In genomic region chr3:8641472-8641871, GRCh38 we compare ENCODE assay signal across 28 cellular contexts. TPM values are rescaled to one million over a fixed set of nuclear protein-coding genes. Genes with fewer than 3 reads are reported as not detected.
"Had no signal": no experiment of that assay in that cellular context is flagged by ENCODE, and none has a peak within 500 bp of the region (broad histone marks: within the 10 kb centered on the region; RNA-seq: fewer than 3 reads in every experiment).

No MANE protein-coding gene starts in this region.

- H3K36me3 Mint-ChIP-seq: activated naive CD4-positive, alpha-beta T cell treated with anti-CD3 and anti-CD28 coated beads, Interleukin-2, amount 50 U/mL, for 24 hours; activated naive CD8-positive, alpha-beta T cell treated with anti-CD3 and anti-CD28 coated beads, Interleukin-2, amount 10 ng/mL, durations not matched to agents 7 days and 5 days had no signal

- H3K4me1 Mint-ChIP-seq: activated CD4-positive, alpha-beta T cell treated with anti-CD3 and anti-CD28 coated beads for 36 hours; activated CD4-positive, alpha-beta T cell treated with anti-CD3 and anti-CD28 coated beads, Interleukin-2, amount 10 ng/mL, durations not matched to agents 7 days and 5 days; activated naive CD4-positive, alpha-beta T cell treated with anti-CD3 and anti-CD28 coated beads, Interleukin-2, amount 50 U/mL, for 24 hours; activated naive CD8-positive, alpha-beta T cell treated with anti-CD3 and anti-CD28 coated beads, Interleukin-2, amount 10 ng/mL, durations not matched to agents 7 days and 5 days had no signal

- H3K4me3 ChIP-seq: ascending aorta, cardiac muscle cell, SJCRH30, SK-N-MC had no signal

- H3K27me3 Mint-ChIP-seq: activated T-cell treated with anti-CD3 and anti-CD28 coated beads, Interleukin-2, amount 50 U/mL, for 24 hours had no signal

- H3K9me3 ChIP-seq: ascending aorta, SJCRH30 had no signal

- DNase-seq: activated CD4-positive, alpha-beta T cell treated with anti-CD3 and anti-CD28 coated beads for 36 hours; activated CD4-positive, alpha-beta T cell treated with anti-CD3 and anti-CD28 coated beads, Interleukin-2, amount 10 ng/mL, durations not matched to agents 7 days and 5 days; activated CD4-positive, alpha-beta T cell treated with anti-CD3 and anti-CD28 coated beads, Interleukin-2, amount 50 U/mL, for 48 hours; activated CD8-positive, alpha-beta T cell treated with anti-CD3 and anti-CD28 coated beads, Interleukin-2, amount 10 ng/mL, durations not matched to agents 7 days and 5 days; activated gamma-delta T cell; activated naive CD4-positive, alpha-beta T cell treated with Interleukin-2 at 50 U/mL for 16 hours; activated naive CD8-positive, alpha-beta T cell treated with anti-CD3 and anti-CD28 coated beads, Interleukin-2, amount 10 ng/mL, durations not matched to agents 7 days and 5 days; activated T-cell treated with anti-CD3 and anti-CD28 coated beads, Interleukin-2, amount 50 U/mL, for 24 hours; amygdala; MM.1S; MV-4-11; NCI-H1092; NCI-H1436 treated with DMSO at 0.1 percent for 48 hours; NCI-H1694 treated with DMSO at 0.1 percent for 48 hours; NCI-H2029; NCI-H345; NCI-H524 treated with DMSO at 0.1 percent for 48 hours; SHP77; SJCRH30; T1000 had no signal

- H3K4me3 Mint-ChIP-seq: activated CD4-positive, alpha-beta T cell treated with anti-CD3 and anti-CD28 coated beads for 36 hours; activated CD4-positive, alpha-beta T cell treated with anti-CD3 and anti-CD28 coated beads, Interleukin-2, amount 10 ng/mL, durations not matched to agents 7 days and 5 days; activated CD8-positive, alpha-beta T cell treated with anti-CD3 and anti-CD28 coated beads, Interleukin-2, amount 10 ng/mL, durations not matched to agents 7 days and 5 days; activated naive CD4-positive, alpha-beta T cell treated with anti-CD3 and anti-CD28 coated beads, Interleukin-2, amount 50 U/mL, for 24 hours; activated naive CD8-positive, alpha-beta T cell treated with anti-CD3 and anti-CD28 coated beads, Interleukin-2, amount 10 ng/mL, durations not matched to agents 7 days and 5 days; activated T-cell treated with anti-CD3 and anti-CD28 coated beads, Interleukin-2, amount 50 U/mL, for 24 hours had no signal

- H3K4me2 ChIP-seq: KMS-11 had no signal

- H3K4me1 ChIP-seq: ascending aorta had no signal

- H3K27ac ChIP-seq: ascending aorta, cardiac muscle cell, KMS-11, SJCRH30, SK-N-MC had no signal

- H3K27ac Mint-ChIP-seq: activated CD4-positive, alpha-beta T cell treated with anti-CD3 and anti-CD28 coated beads for 36 hours; activated CD4-positive, alpha-beta T cell treated with anti-CD3 and anti-CD28 coated beads, Interleukin-2, amount 10 ng/mL, durations not matched to agents 7 days and 5 days; activated CD8-positive, alpha-beta T cell treated with anti-CD3 and anti-CD28 coated beads, Interleukin-2, amount 10 ng/mL, durations not matched to agents 7 days and 5 days; activated naive CD4-positive, alpha-beta T cell treated with anti-CD3 and anti-CD28 coated beads, Interleukin-2, amount 50 U/mL, for 24 hours; activated naive CD8-positive, alpha-beta T cell treated with anti-CD3 and anti-CD28 coated beads, Interleukin-2, amount 10 ng/mL, durations not matched to agents 7 days and 5 days; activated T-cell treated with anti-CD3 and anti-CD28 coated beads, Interleukin-2, amount 50 U/mL, for 24 hours; activated T-helper 2 cell treated with anti-CD3 and anti-CD28 coated beads, Interferon-gamma antibody, Interleukin-2, Interleukin-4, amounts not matched to agents 10 μg/mL and 5 μg/mL and 100 μg/mL, durations not matched to agents 14 hours and 24 hours and 36 hours had no signal

- H3K9me3 Mint-ChIP-seq: activated CD4-positive, alpha-beta T cell treated with anti-CD3 and anti-CD28 coated beads, Interleukin-2, amount 10 ng/mL, durations not matched to agents 7 days and 5 days; activated naive CD8-positive, alpha-beta T cell treated with anti-CD3 and anti-CD28 coated beads, Interleukin-2, amount 10 ng/mL, durations not matched to agents 7 days and 5 days; activated T-cell treated with anti-CD3 and anti-CD28 coated beads, Interleukin-2, amount 50 U/mL, for 24 hours; activated T-helper 2 cell treated with anti-CD3 and anti-CD28 coated beads, Interferon-gamma antibody, Interleukin-2, Interleukin-4, amounts not matched to agents 10 μg/mL and 5 μg/mL and 100 μg/mL, durations not matched to agents 14 hours and 24 hours and 36 hours had no signal

- H3K27me3 ChIP-seq: ascending aorta, cardiac muscle cell, SJCRH30 had no signal

- H3K36me3 ChIP-seq: ascending aorta, cardiac muscle cell, SJCRH30 had no signal

- ATAC-seq: activated CD4-positive, alpha-beta T cell treated with anti-CD3 and anti-CD28 coated beads for 36 hours; activated CD4-positive, CD25-positive, alpha-beta regulatory T cell treated with anti-CD3 and anti-CD28 coated beads, Interleukin-2, amount 50 U/mL, for 24 hours; activated CD8-positive, alpha-beta T cell treated with anti-CD3 and anti-CD28 coated beads, Interleukin-2, amount 10 ng/mL, durations not matched to agents 7 days and 5 days; Panc1 had no signal

RNA-seq across cellular contexts. Expression of gene SSUH2, which starts 3.1 kb away (rescaled TPM):
- total RNA-seq: activated CD4-positive, alpha-beta T cell treated with anti-CD3 and anti-CD28 coated beads, Interleukin-2, amount 10 ng/mL, durations not matched to agents 7 days and 5 days; activated naive CD8-positive, alpha-beta T cell treated with anti-CD3 and anti-CD28 coated beads, Interleukin-2, amount 10 ng/mL, durations not matched to agents 7 days and 5 days; ascending aorta had no signal
- polyA plus RNA-seq: cardiac muscle cell had no signal
